1 cellular context compared by ENCODE assay signal in the genomic region with DNA sequence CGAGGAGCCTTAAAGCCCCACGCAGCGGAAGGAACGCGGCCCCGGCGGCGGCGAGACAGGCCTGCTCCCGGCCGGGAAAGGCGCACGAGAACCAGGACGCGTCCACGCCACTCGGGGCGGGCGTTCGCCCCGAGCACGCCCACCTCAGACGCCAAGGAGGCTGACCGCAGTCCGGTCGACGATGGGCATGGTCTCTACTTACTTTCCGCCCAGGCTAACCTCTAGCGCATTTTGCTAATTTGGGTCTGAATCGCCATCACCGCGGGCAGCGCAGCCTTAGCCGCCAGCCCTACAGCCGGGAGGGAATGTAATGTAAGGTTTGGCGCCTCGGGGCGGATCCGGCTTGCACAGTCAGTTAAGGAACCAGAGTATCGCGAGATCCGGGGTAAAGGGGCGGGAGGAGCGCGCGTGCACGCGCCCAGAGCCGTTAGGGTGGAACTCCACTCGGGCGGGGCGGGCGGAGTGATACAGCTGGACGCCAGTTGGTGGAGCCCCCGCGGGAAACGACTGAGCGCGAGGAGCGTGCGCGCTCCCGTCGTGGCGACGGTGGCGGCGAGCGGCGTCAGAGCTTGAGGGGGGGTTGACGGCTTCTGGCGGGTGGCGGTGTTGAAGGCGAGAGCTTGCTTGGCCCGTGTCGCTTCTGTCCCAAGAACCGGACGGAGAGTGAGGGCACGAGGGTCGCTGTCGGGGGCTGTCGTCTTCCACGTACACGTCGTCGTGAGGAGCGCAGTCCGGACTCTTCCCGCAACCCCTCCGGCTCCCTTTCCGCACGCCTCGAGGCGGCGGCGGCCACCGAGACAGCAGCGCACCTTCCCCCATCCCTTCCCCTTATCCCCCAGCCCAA.
TF ChIP-seq lines count a peak whose summit lies in the region.

TSS of gene LUC7L2 (plus strand) at position 529 of the 844 bp plus-strand sequence. CDS start 368 bp downstream, outside the sequence.

TF ChIP-seq in HEK293, 187 proteins besides CTCF, POLR2A, EP300 and RAD21 (continued from another document and continues in another):
- TF ChIP-seq PRDM10 (tag by site-specific recombination; IDR thresholded peaks at IDR 0.05) (peak; percentile 68), ZNF155 (tag by site-specific recombination; IDR thresholded peaks at IDR 0.05) (no peak), ZFP3 (tag by site-specific recombination; IDR thresholded peaks at IDR 0.05; ENCODE audit: low read depth) (no peak), ZNF629 (tag by site-specific recombination; IDR thresholded peaks at IDR 0.05) (peak; percentile 75), SALL2 (tag by site-specific recombination; IDR thresholded peaks at IDR 0.05; ENCODE audit: borderline replicate concordance) (no peak), ZNF391 (tag by site-specific recombination; IDR thresholded peaks at IDR 0.05; ENCODE audit: borderline replicate concordance, low read depth) (peak; percentile 46; the same call in 1 of the 2 replicates), MEIS1 (CRISPR knock-in tag; IDR thresholded peaks at IDR 0.05; ENCODE audit: borderline replicate concordance) (no peak), ZNF843 (tag by site-specific recombination; IDR thresholded peaks at IDR 0.05) (peak; percentile 51; the same call in 1 of the 2 replicates), ZNF473 (tag by site-specific recombination; IDR thresholded peaks at IDR 0.05) (no peak), ZNF692 (tag by site-specific recombination; IDR thresholded peaks at IDR 0.05) (peak; percentile 58), ZFHX2 (tag by site-specific recombination; conservative IDR thresholded peaks at IDR 0.05) (peak; percentile 42), SCRT2 (tag by site-specific recombination; IDR thresholded peaks at IDR 0.05) (no peak), ZNF16 (tag by site-specific recombination; IDR thresholded peaks at IDR 0.05; ENCODE audit: low read depth) (no peak; the same call in 1 of the 2 replicates), KLF17 (tag by site-specific recombination; IDR thresholded peaks at IDR 0.05) (0 out of 2 replicates have a peak, but pooled peaks have one; percentile 63), ZNF677 (tag by site-specific recombination; IDR thresholded peaks at IDR 0.05) (no peak), ZNF549 (tag by site-specific recombination; IDR thresholded peaks at IDR 0.05) (no peak), ZNF132 (tag by site-specific recombination; IDR thresholded peaks at IDR 0.05; ENCODE audit: borderline replicate concordance) (no peak), ZBTB1 (tag by site-specific recombination; IDR thresholded peaks at IDR 0.05) (no peak), BCL11B (tag by site-specific recombination; IDR thresholded peaks at IDR 0.05; ENCODE audit: low read depth) (no peak), ZSCAN30 (tag by site-specific recombination; IDR thresholded peaks at IDR 0.05) (peak; percentile 57; the same call in 1 of the 2 replicates), ZBTB26 (tag by site-specific recombination; optimal IDR thresholded peaks at IDR 0.05) (peak; percentile 99), REPIN1 (tag by site-specific recombination; IDR thresholded peaks at IDR 0.05; ENCODE audit: low read depth) (peak; percentile 70; the same call in 1 of the 2 replicates), ZNF623 (tag by site-specific recombination; IDR thresholded peaks at IDR 0.05) (no peak), ZSCAN18 (tag by site-specific recombination; IDR thresholded peaks at IDR 0.05) (no peak), ZSCAN16 (tag by site-specific recombination; IDR thresholded peaks at IDR 0.05) (0 out of 2 replicates have a peak, but pooled peaks have one; percentile 23), MYNN (tag by site-specific recombination; IDR thresholded peaks at IDR 0.05; ENCODE audit: borderline replicate concordance) (peak; percentile 54; the same call in 1 of the 2 replicates), ZNF114 (tag by site-specific recombination; IDR thresholded peaks at IDR 0.05) (no peak), SETDB1 (IDR thresholded peaks at IDR 0.05; ENCODE audit: insufficient read length, low read length) (no peak), ZXDB (tag by site-specific recombination; IDR thresholded peaks at IDR 0.05) (peak; percentile 92), ZNF558 (tag by site-specific recombination; IDR thresholded peaks at IDR 0.05) (no peak)
- TF ChIP-seq, protein P1, sequence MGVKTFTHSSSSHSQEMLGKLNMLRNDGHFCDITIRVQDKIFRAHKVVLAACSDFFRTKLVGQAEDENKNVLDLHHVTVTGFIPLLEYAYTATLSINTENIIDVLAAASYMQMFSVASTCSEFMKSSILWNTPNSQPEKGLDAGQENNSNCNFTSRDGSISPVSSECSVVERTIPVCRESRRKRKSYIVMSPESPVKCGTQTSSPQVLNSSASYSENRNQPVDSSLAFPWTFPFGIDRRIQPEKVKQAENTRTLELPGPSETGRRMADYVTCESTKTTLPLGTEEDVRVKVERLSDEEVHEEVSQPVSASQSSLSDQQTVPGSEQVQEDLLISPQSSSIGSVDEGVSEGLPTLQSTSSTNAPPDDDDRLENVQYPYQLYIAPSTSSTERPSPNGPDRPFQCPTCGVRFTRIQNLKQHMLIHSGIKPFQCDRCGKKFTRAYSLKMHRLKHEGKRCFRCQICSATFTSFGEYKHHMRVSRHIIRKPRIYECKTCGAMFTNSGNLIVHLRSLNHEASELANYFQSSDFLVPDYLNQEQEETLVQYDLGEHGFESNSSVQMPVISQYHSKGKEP (tag by site-specific recombination; IDR thresholded peaks at IDR 0.05): no peak
- TF ChIP-seq, protein P2, sequence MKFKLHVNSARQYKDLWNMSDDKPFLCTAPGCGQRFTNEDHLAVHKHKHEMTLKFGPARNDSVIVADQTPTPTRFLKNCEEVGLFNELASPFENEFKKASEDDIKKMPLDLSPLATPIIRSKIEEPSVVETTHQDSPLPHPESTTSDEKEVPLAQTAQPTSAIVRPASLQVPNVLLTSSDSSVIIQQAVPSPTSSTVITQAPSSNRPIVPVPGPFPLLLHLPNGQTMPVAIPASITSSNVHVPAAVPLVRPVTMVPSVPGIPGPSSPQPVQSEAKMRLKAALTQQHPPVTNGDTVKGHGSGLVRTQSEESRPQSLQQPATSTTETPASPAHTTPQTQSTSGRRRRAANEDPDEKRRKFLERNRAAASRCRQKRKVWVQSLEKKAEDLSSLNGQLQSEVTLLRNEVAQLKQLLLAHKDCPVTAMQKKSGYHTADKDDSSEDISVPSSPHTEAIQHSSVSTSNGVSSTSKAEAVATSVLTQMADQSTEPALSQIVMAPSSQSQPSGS (tag by site-specific recombination; IDR thresholded peaks at IDR 0.05; ENCODE audit: low read depth): 0 out of 2 replicates have a peak, but pooled peaks have one; percentile 8
- TF ChIP-seq, protein P3, sequence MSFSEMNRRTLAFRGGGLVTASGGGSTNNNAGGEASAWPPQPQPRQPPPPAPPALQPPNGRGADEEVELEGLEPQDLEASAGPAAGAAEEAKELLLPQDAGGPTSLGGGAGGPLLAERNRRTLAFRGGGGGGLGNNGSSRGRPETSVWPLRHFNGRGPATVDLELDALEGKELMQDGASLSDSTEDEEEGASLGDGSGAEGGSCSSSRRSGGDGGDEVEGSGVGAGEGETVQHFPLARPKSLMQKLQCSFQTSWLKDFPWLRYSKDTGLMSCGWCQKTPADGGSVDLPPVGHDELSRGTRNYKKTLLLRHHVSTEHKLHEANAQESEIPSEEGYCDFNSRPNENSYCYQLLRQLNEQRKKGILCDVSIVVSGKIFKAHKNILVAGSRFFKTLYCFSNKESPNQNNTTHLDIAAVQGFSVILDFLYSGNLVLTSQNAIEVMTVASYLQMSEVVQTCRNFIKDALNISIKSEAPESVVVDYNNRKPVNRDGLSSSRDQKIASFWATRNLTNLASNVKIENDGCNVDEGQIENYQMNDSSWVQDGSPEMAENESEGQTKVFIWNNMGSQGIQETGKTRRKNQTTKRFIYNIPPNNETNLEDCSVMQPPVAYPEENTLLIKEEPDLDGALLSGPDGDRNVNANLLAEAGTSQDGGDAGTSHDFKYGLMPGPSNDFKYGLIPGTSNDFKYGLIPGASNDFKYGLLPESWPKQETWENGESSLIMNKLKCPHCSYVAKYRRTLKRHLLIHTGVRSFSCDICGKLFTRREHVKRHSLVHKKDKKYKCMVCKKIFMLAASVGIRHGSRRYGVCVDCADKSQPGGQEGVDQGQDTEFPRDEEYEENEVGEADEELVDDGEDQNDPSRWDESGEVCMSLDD (tag by site-specific recombination; IDR thresholded peaks at IDR 0.05): no peak
- TF ChIP-seq, protein P4, sequence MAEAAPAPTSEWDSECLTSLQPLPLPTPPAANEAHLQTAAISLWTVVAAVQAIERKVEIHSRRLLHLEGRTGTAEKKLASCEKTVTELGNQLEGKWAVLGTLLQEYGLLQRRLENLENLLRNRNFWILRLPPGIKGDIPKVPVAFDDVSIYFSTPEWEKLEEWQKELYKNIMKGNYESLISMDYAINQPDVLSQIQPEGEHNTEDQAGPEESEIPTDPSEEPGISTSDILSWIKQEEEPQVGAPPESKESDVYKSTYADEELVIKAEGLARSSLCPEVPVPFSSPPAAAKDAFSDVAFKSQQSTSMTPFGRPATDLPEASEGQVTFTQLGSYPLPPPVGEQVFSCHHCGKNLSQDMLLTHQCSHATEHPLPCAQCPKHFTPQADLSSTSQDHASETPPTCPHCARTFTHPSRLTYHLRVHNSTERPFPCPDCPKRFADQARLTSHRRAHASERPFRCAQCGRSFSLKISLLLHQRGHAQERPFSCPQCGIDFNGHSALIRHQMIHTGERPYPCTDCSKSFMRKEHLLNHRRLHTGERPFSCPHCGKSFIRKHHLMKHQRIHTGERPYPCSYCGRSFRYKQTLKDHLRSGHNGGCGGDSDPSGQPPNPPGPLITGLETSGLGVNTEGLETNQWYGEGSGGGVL (tag by site-specific recombination; IDR thresholded peaks at IDR 0.05): peak; percentile 50; the same call in 1 of the 2 replicates
- TF ChIP-seq, protein P5, sequence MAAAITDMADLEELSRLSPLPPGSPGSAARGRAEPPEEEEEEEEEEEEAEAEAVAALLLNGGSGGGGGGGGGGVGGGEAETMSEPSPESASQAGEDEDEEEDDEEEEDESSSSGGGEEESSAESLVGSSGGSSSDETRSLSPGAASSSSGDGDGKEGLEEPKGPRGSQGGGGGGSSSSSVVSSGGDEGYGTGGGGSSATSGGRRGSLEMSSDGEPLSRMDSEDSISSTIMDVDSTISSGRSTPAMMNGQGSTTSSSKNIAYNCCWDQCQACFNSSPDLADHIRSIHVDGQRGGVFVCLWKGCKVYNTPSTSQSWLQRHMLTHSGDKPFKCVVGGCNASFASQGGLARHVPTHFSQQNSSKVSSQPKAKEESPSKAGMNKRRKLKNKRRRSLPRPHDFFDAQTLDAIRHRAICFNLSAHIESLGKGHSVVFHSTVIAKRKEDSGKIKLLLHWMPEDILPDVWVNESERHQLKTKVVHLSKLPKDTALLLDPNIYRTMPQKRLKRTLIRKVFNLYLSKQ (tag by site-specific recombination; IDR thresholded peaks at IDR 0.05; ENCODE audit: borderline replicate concordance): no peak
